In genomic region chr16:54931757-54932660, GRCh38 we compare ENCODE assay signal across 8 cellular contexts. TPM values are rescaled to one million over a fixed set of nuclear protein-coding genes. Genes with fewer than 3 reads are reported as not detected.
DNase-seq lines count a peak whose midpoint lies in the region; ATAC-seq and TF ChIP-seq lines count a peak whose summit lies in the region.

No MANE protein-coding gene starts in this region.

- H3K9me3 Mint-ChIP-seq in progenitor cell of endocrine pancreas (ENCODE audit: low read depth), result no peaks in the 10 kb centered on the region

- H3K9me2 ChIP-seq in PC-3 (replicated peaks; ENCODE audit: low read length), result no peaks in the 10 kb centered on the region

- H3K4me3 ChIP-seq in NT2/D1 (ENCODE audit: insufficient read length, low read depth) (peak overlapping the region; percentile 65), PC-3 (ENCODE audit: low read length) (no peak overlapping the region)

- POLR2A ChIA-PET in PC-3 (lab: Charles Lee; ENCODE audit: unreplicated experiment), result no interaction called here

- H3K27ac Mint-ChIP-seq in progenitor cell of endocrine pancreas, result peak overlapping the region; percentile 41

- H3K27ac ChIP-seq in epithelial cell of prostate (peak overlapping the region; percentile 97), PC-3 (ENCODE audit: low read length) (no peak overlapping the region)

- peak; percentile 48 for DNase-seq in GM03348 (ENCODE audit: low spot score)
- DNase-seq in NT2/D1 (ENCODE audit: low read depth, low spot score), result no peak
- DNase-seq in epithelial cell of prostate (ENCODE audit: low read depth, low spot score), result no peak
- DNase-seq in progenitor cell of endocrine pancreas (ENCODE audit: low spot score, unreplicated experiment), result no peak
- no peak for DNase-seq in PC-3

- no peaks in the 10 kb centered on the region for H3F3A ChIP-seq in PC-3 (ENCODE audit: low read length, unreplicated experiment)

- intact Hi-C loops in PC-3 (cut with micrococcal nuclease), result no loop called here

- ATAC-seq in GM19463 (IDR thresholded peaks at IDR 0.05; ENCODE audit: unreplicated experiment), result no peak
- ATAC-seq in PC-3, result no peak
- no peak for ATAC-seq in GM18498 (IDR thresholded peaks at IDR 0.05; ENCODE audit: unreplicated experiment)
- ATAC-seq in GM21423 (IDR thresholded peaks at IDR 0.05; ENCODE audit: unreplicated experiment), result no peak

- H3K27me3 Mint-ChIP-seq in progenitor cell of endocrine pancreas, result peaks cover 63% of the 10 kb centered on the region

- H3K4me1 ChIP-seq in NT2/D1 (ENCODE audit: insufficient read depth, insufficient read length) (peaks cover 19% of the 10 kb centered on the region), PC-3 (ENCODE audit: insufficient read depth, low read length) (0 out of 2 replicates have a peak, but pooled peaks cover 9% of the 10 kb centered on the region)

- H3K36me3 ChIP-seq in NT2/D1 (ENCODE audit: insufficient read depth, insufficient read length, low read length) (no peaks in the 10 kb centered on the region), PC-3 (ENCODE audit: low read depth, low read length) (no peaks in the 10 kb centered on the region)

- BruUV-seq in PC-3 (replicated peaks; lab: Mats Ljungman, UMichigan), result no TSS peak

- H2AFZ ChIP-seq in PC-3 (ENCODE audit: low read length), result no peak overlapping the region

- H3K27me3 ChIP-seq in NT2/D1 (ENCODE audit: insufficient read depth, insufficient read length) (peaks cover 78% of the 10 kb centered on the region), PC-3 (ENCODE audit: low read length) (peaks cover 84% of the 10 kb centered on the region)

- H3K79me2 ChIP-seq in PC-3 (ENCODE audit: low read length), result no peaks in the 10 kb centered on the region

- TF ChIP-seq CTCF in progenitor cell of endocrine pancreas (IDR thresholded peaks at IDR 0.05; ENCODE audit: unreplicated experiment) (no peak), PC-3 (conservative IDR thresholded peaks at IDR 0.05; ENCODE audit: low read depth, low read length) (no peak)

- H3K4me2 ChIP-seq in PC-3 (ENCODE audit: low read length), result no peak overlapping the region

- H3K4me1 Mint-ChIP-seq in progenitor cell of endocrine pancreas (ENCODE audit: low read depth), result peaks cover 29% of the 10 kb centered on the region

- no peaks in the 10 kb centered on the region for H3K36me3 Mint-ChIP-seq in progenitor cell of endocrine pancreas (ENCODE audit: insufficient read depth)

- no peaks in the 10 kb centered on the region for H4K20me1 ChIP-seq in PC-3 (ENCODE audit: low read length)

- peak overlapping the region; percentile 79 for H3K9ac ChIP-seq in NT2/D1 (ENCODE audit: insufficient read length, low read depth)
- H3K9ac ChIP-seq in PC-3 (ENCODE audit: low read length), result no peak overlapping the region

- H3K9me3 ChIP-seq in NT2/D1 (ENCODE audit: insufficient read depth, low read length) (no peaks in the 10 kb centered on the region), PC-3 (ENCODE audit: low read length) (no peaks in the 10 kb centered on the region)

- CTCF ChIA-PET in PC-3 (lab: Charles Lee), result no interaction called here

- H3K4me3 Mint-ChIP-seq in progenitor cell of endocrine pancreas (ENCODE audit: low read depth), result peak overlapping the region; percentile 72

RNA-seq across cellular contexts. Expression of gene IRX5, which starts 1.3 kb away (rescaled TPM):
- 1.2 and 1.6 TPM in 2 replicates for total RNA-seq in progenitor cell of endocrine pancreas
- total RNA-seq in PC-3 (2014; rRNA removed), result 0.22 TPM in 1 of 2 replicates, not detected in the other
